In the genomic region with DNA sequence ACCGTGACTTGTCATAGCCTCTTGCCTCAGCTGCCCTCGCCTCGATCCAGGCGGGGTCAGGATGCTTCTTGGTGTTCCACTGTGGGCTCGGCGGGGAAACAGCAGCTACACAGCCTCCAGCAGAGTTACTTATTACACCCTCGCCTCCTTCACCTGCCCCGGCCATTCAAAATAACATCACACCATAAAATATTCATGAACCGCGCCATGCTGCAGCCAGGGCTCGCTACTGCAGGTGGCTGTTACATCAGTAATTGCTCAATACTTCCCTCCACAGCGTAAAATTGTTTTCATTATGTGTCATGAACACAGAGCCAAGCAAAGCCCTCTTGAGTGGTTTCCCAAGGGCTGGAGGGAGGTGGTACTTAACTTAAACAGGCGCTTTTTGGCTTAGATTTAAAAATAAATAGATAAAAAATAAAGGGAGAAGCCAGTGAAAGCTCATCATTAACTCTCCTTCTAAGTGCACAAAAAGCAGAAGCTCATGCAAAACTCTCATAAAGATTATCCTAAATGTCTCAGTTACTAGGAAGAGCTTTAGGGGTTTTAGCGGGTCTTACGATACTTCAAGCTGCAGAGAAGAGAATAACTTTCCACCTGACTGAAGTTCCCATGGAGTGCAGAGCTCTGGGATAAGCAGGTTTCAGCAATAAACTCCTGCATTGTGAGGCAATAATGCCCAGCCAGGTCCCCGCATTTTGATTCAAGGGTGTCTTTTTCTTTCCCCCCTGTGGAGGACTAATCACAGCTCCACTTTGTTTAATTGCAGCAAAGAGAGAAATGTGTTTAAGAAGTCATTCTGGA, we compare ENCODE assay signal across 11 cellular contexts.
DNase-seq lines count a peak whose midpoint lies in the region; ATAC-seq, FAIRE-seq and TF ChIP-seq lines count a peak whose summit lies in the region.
"Had no signal": no experiment of that assay in that cellular context is flagged by ENCODE, and none has a peak within 500 bp of the region (broad histone marks: within the 10 kb centered on the region; RNA-seq: fewer than 3 reads in every experiment).

No MANE protein-coding gene starts in this region.

- ATAC-seq in heart left ventricle (no peak), GM21825 (IDR thresholded peaks at IDR 0.05; ENCODE audit: unreplicated experiment) (no peak)

- H3K27me3 Mint-ChIP-seq in MCF 10A (ENCODE audit: insufficient read depth, unreplicated experiment) = no peaks in the 10 kb centered on the region

- H3K4me1 ChIP-seq in breast epithelium = no peaks in the 10 kb centered on the region
- H3K4me1 ChIP-seq in heart left ventricle = no peaks in the 10 kb centered on the region

- H3K9me3 ChIP-seq in breast epithelium (no peaks in the 10 kb centered on the region), heart left ventricle (no peaks in the 10 kb centered on the region)

- POLR2A ChIA-PET in MCF 10A (lab: Yijun Ruan, JAX) = no interaction called here

- FAIRE-seq in urothelium cell line (lab: Jason Lieb, UNC) = no peak

- H3K27me3 ChIP-seq in breast epithelium = peaks cover 0 to 7% of the 10 kb centered on the region in 2 donors
- no peaks in the 10 kb centered on the region for H3K27me3 ChIP-seq in heart left ventricle

- TF ChIP-seq CTCF in MCF 10A (IDR thresholded peaks at IDR 0.05; ENCODE audit: unreplicated experiment) (no peak), breast epithelium (IDR thresholded peaks at IDR 0.05) (no peak), epithelial cell of esophagus (IDR thresholded peaks at IDR 0.05; ENCODE audit: insufficient read depth, low read depth, low read length, missing control alignments) (no peak), heart left ventricle (IDR thresholded peaks at IDR 0.05) (no peak)

- H3K27ac ChIP-seq in breast epithelium (no peak overlapping the region), heart left ventricle (no peak overlapping the region)
- H3K27ac ChIP-seq: skin epidermis had no signal

- no peaks in the 10 kb centered on the region for H3K9me3 Mint-ChIP-seq in MCF 10A (ENCODE audit: unreplicated experiment)

- H3K4me3 ChIP-seq in breast epithelium = no peak overlapping the region
- no peak overlapping the region for H3K4me3 ChIP-seq in epithelial cell of esophagus (ENCODE audit: low read length)
- no peak overlapping the region for H3K4me3 ChIP-seq in heart left ventricle
- H3K4me3 ChIP-seq: skin epidermis had no signal

- no peaks in the 10 kb centered on the region for H3K36me3 Mint-ChIP-seq in MCF 10A (ENCODE audit: insufficient read depth, unreplicated experiment)

- BruUV-seq in MCF 10A (replicated peaks; lab: Mats Ljungman, UMichigan) = no TSS peak

- H3K27ac Mint-ChIP-seq in MCF 10A (ENCODE audit: low read depth, unreplicated experiment) = no peak overlapping the region

- TF ChIP-seq POLR2A in breast epithelium (IDR thresholded peaks at IDR 0.05) (no peak), heart left ventricle (IDR thresholded peaks at IDR 0.05) (no peak)

- H3K36me3 ChIP-seq in breast epithelium (no peaks in the 10 kb centered on the region), heart left ventricle (no peaks in the 10 kb centered on the region)

- WGBS in heart left ventricle, 4 donors = 56 to 67% (median 61%) methylated on average over 16 of the region's 16 CpGs

- intact Hi-C loops in MCF 10A (cut with micrococcal nuclease) (no loop called here), breast epithelium (cut with DNase I; ENCODE audit: low total_unique reads) (no loop called here), heart left ventricle (cut with DNase I) (no loop called here)

- no peak overlapping the region for H3K4me3 Mint-ChIP-seq in MCF 10A (ENCODE audit: unreplicated experiment)

- no peaks in the 10 kb centered on the region for H3K4me1 Mint-ChIP-seq in MCF 10A (ENCODE audit: insufficient read depth, unreplicated experiment)

- DNase-seq in MCF 10A (ENCODE audit: unreplicated experiment) (peak; percentile 89), breast epithelium (ENCODE audit: low spot score in 2 of 2) (no peak), NCI-H526 (lab: John Stamatoyannopoulos, UW) (peak; percentile 56 to 79), epithelial cell of esophagus (ENCODE audit: low read depth) (peak; percentile 86), urothelium cell line (ENCODE audit: low spot score) (peak; percentile 14), heart left ventricle (no peak), NCI-H2196 (lab: John Stamatoyannopoulos, UW; ENCODE audit: unreplicated experiment) (no peak)
- DNase-seq: 8988T; activated naive CD4-positive, alpha-beta T cell treated with anti-CD3 and anti-CD28 coated beads, Interleukin-2, amount 50 U/mL, for 16 hours had no signal

- CTCF ChIA-PET in MCF 10A (lab: Yijun Ruan, JAX) = interaction anchor here (0.5 to 2.0 kb wide), 8 partner anchors 12 to 252 kb away, joined by 3 to 8 read pairs (median 4); no protein-coding TSS in a partner anchor

Comparison
In these comparisons a context has a peak if more than half of its experiments do, and no peak if none do; other contexts are left out.
1. DNase-seq: peak in MCF 10A (single experiment), NCI-H526 (2 of 2), epithelial cell of esophagus (single experiment) and urothelium cell line (single experiment); none in breast epithelium (0 of 2), heart left ventricle (0 of 5) and NCI-H2196 (single experiment).